10 cellular contexts compared by ENCODE assay signal in genomic region chr10:63681965-63682704, GRCh38.
DNase-seq lines count a peak whose midpoint lies in the region; ATAC-seq and TF ChIP-seq lines count a peak whose summit lies in the region.
"Had no signal": no experiment of that assay in that cellular context is flagged by ENCODE, and none has a peak within 500 bp of the region (broad histone marks: within the 10 kb centered on the region; RNA-seq: fewer than 3 reads in every experiment).

No MANE protein-coding gene starts in this region.

- no peak overlapping the region for H3K4me3 ChIP-seq in AG09309 (ENCODE audit: control insufficient read depth, low read depth, low read length)
- H3K4me3 ChIP-seq: cardiac muscle cell had no signal

- DNase-seq in AG09309 (ENCODE audit: low read depth), result peak; percentile 99
- DNase-seq in dermis blood vessel endothelial cell, result peak; percentile 63
- DNase-seq in myocyte (ENCODE audit: low read depth), result peak; percentile 65
- DNase-seq in activated naive CD4-positive, alpha-beta T cell (lab: John Stamatoyannopoulos, UW), result no peak
- DNase-seq in globus pallidus (ENCODE audit: low spot score), result no peak
- no peak for DNase-seq in T-helper 1 cell
- no peak for DNase-seq in cerebellum (ENCODE audit: low spot score)

- peak; percentile 53 for ATAC-seq in HG03432 (IDR thresholded peaks at IDR 0.05; ENCODE audit: unreplicated experiment)
- ATAC-seq: WTC11 had no signal

- no peak for TF ChIP-seq CTCF in AG09309 (IDR thresholded peaks at IDR 0.05; ENCODE audit: control insufficient read depth, insufficient read depth, low read depth, low read length, missing control alignments)

Comparison
In these comparisons a context has a peak if more than half of its experiments do, and no peak if none do; other contexts are left out.
1. DNase-seq: peak in AG09309 (single experiment), dermis blood vessel endothelial cell (single experiment) and myocyte (single experiment); none in activated naive CD4-positive, alpha-beta T cell (0 of 4), globus pallidus (single experiment), T-helper 1 cell (0 of 5) and cerebellum (single experiment).